13 cellular contexts compared by ENCODE assay signal in genomic region chr18:59547691-59548182, GRCh38.
DNase-seq lines count a peak whose midpoint lies in the region; ATAC-seq, FAIRE-seq and TF ChIP-seq lines count a peak whose summit lies in the region.
"Had no signal": no experiment of that assay in that cellular context is flagged by ENCODE, and none has a peak within 500 bp of the region (broad histone marks: within the 10 kb centered on the region; RNA-seq: fewer than 3 reads in every experiment).

No MANE protein-coding gene starts in this region.

- no peak for FAIRE-seq in H1 (lab: Jason Lieb, UNC)

- H3K36me3 ChIP-seq in Loucy (ENCODE audit: insufficient read depth, low read length): no peaks in the 10 kb centered on the region
- H3K36me3 ChIP-seq in H1 (ENCODE audit: control insufficient read depth in 2 of 4, insufficient read depth in 4 of 4, low read length in 3 of 4): no peaks in the 10 kb centered on the region
- H3K36me3 ChIP-seq: vagina had no signal

- H3F3A ChIP-seq in Loucy (ENCODE audit: low read depth): no peaks in the 10 kb centered on the region

- H3K9me3 ChIP-seq in Loucy (ENCODE audit: insufficient read depth, low read depth, low read length): no peaks in the 10 kb centered on the region
- no peaks in the 10 kb centered on the region; a peak in 1 of 4 replicates for H3K9me3 ChIP-seq in H1 (ENCODE audit: insufficient read depth in 2 of 2, low read depth in 1 of 2, low read length in 1 of 2)
- H3K9me3 ChIP-seq: vagina had no signal

- no peak for TF ChIP-seq EP300 in H1 (IDR thresholded peaks at IDR 0.05; ENCODE audit: borderline replicate concordance in 1 of 2, low read depth in 2 of 2, low read length in 2 of 2)

- no peak overlapping the region for H3K14ac ChIP-seq in H1 (ENCODE audit: insufficient read length)

- no peak overlapping the region for H3K4me3 ChIP-seq in Loucy (ENCODE audit: low read length, poor library complexity, severe bottlenecking)
- H3K4me3 ChIP-seq in H1 (ENCODE audit: extremely low read depth in 1 of 4, insufficient read depth in 2 of 4, low read depth in 3 of 4, low read length in 4 of 4): no peak overlapping the region
- H3K4me3 ChIP-seq: vagina had no signal

- peaks cover 5% of the 10 kb centered on the region for H3K27me3 Mint-ChIP-seq in mesothelial cell of epicardium (ENCODE audit: low read depth)
- peaks cover 5% of the 10 kb centered on the region for H3K27me3 Mint-ChIP-seq in activated CD4-positive, alpha-beta memory T cell treated with anti-CD3 and anti-CD28 coated beads for 36 hours

- H2AFZ ChIP-seq in Loucy (ENCODE audit: low read length) (peak overlapping the region; percentile 62), H1 (ENCODE audit: low read length) (no peak overlapping the region)

- no peak overlapping the region; the same call in 1 of the 2 replicates for H2BK12ac ChIP-seq in H1 (ENCODE audit: low read depth, low read length)

- peak overlapping the region; percentile 30 for H3K4me2 ChIP-seq in Loucy (ENCODE audit: low read depth, low read length, poor library complexity, severe bottlenecking)
- peak overlapping the region; percentile 7 to 25; a peak in 1 of 4 replicates for H3K4me2 ChIP-seq in H1 (ENCODE audit: insufficient read depth in 1 of 2, low read depth in 2 of 2, low read length in 2 of 2)

- H3K9me2 ChIP-seq in Loucy (replicated peaks; ENCODE audit: low read depth, low read length): no peaks in the 10 kb centered on the region

- DNase-seq in COLO829 (ENCODE audit: low spot score) (peak; percentile 4), H1 (ENCODE audit: low read depth in 1 of 2, low spot score in 2 of 2) (no peak), mesothelial cell of epicardium (ENCODE audit: low spot score in 2 of 2, unreplicated experiment in 2 of 2) (no peak), AML-193 (lab: John Stamatoyannopoulos, UW) (no peak)
- no peak for DNase-seq in activated CD4-positive, alpha-beta memory T cell treated with anti-CD3 and anti-CD28 coated beads for 36 hours
- DNase-seq in effector CD4-positive, alpha-beta T cell: no peak
- DNase-seq: activated naive CD4-positive, alpha-beta T cell treated with anti-CD3 and anti-CD28 coated beads for 36 hours; stimulated activated CD4-positive, alpha-beta T cell treated with anti-CD3 and anti-CD28 coated beads, Interleukin-4, amount 100 ng/mL, for 4 hours; T1000 had no signal

- no peak for ATAC-seq in GM19351 (IDR thresholded peaks at IDR 0.05; ENCODE audit: unreplicated experiment)
- ATAC-seq: foreskin keratinocyte had no signal

- WGBS in H1 (ENCODE audit: extremely low coverage in 1 of 2, insufficient coverage in 1 of 2, insufficient read length in 1 of 2, insufficient replicate concordance in 2 of 2, low coverage in 1 of 2, low lambda C conversion rate in 2 of 2, missing lambda C conversion rate in 1 of 2), 2 experiments: 61% methylated on average over 10 of the region's 10 CpGs; no CpG with 5 or more reads in 1 of the 2 experiments

- no peak for TF ChIP-seq POLR2A in H1 (IDR thresholded peaks at IDR 0.05; ENCODE audit: control extremely low read depth in 1 of 2, low read depth in 2 of 2, low read length in 2 of 2)

- intact Hi-C loops in activated CD4-positive, alpha-beta memory T cell treated with anti-CD3 and anti-CD28 coated beads for 36 hours (cut with micrococcal nuclease): no loop called here

- H3K36me3 Mint-ChIP-seq in mesothelial cell of epicardium: no peaks in the 10 kb centered on the region
- no peaks in the 10 kb centered on the region for H3K36me3 Mint-ChIP-seq in activated CD4-positive, alpha-beta memory T cell treated with anti-CD3 and anti-CD28 coated beads for 36 hours

- H3K9me3 Mint-ChIP-seq in mesothelial cell of epicardium: no peaks in the 10 kb centered on the region
- no peaks in the 10 kb centered on the region for H3K9me3 Mint-ChIP-seq in activated CD4-positive, alpha-beta memory T cell treated with anti-CD3 and anti-CD28 coated beads for 36 hours
- H3K9me3 Mint-ChIP-seq: activated naive CD4-positive, alpha-beta T cell treated with anti-CD3 and anti-CD28 coated beads for 36 hours had no signal

- POLR2A ChIA-PET in H1 (lab: Charles Lee; ENCODE audit: partially characterized antibody): no interaction called here
- POLR2A ChIA-PET in activated CD4-positive, alpha-beta memory T cell treated with anti-CD3 and anti-CD28 coated beads for 36 hours (lab: Charles Lee): no interaction called here

- no peak overlapping the region for H3K9ac ChIP-seq in Loucy (ENCODE audit: low read depth, low read length, poor library complexity, severe bottlenecking)
- H3K9ac ChIP-seq in H1 (replicated peaks in 1 of 4; ENCODE audit: extremely low read depth in 1 of 4, low read depth in 3 of 4, low read length in 3 of 4): no peak overlapping the region

- H3K23me2 ChIP-seq in H1 (ENCODE audit: low read depth, low read length): no peaks in the 10 kb centered on the region

- H3K18ac ChIP-seq in H1 (ENCODE audit: extremely low read depth, low read length): no peak overlapping the region

- H4K8ac ChIP-seq in H1 (ENCODE audit: extremely low read depth, insufficient read depth, low read length): no peak overlapping the region

- no peak overlapping the region for H3K4me3 Mint-ChIP-seq in mesothelial cell of epicardium
- H3K4me3 Mint-ChIP-seq in activated CD4-positive, alpha-beta memory T cell treated with anti-CD3 and anti-CD28 coated beads for 36 hours: no peak overlapping the region
- H3K4me3 Mint-ChIP-seq: activated naive CD4-positive, alpha-beta T cell treated with anti-CD3 and anti-CD28 coated beads for 36 hours had no signal

- H2BK120ac ChIP-seq in H1 (replicated peaks; ENCODE audit: low read depth, low read length): no peak overlapping the region

- no peak overlapping the region for H4K5ac ChIP-seq in H1 (ENCODE audit: insufficient read length, low read depth, low read length)

- H2BK20ac ChIP-seq in H1 (ENCODE audit: low read length): no peak overlapping the region

- H3K4me1 ChIP-seq in Loucy (ENCODE audit: insufficient read depth, low read length, poor library complexity, severe bottlenecking): peaks cover 11% of the 10 kb centered on the region
- peaks cover 0 to 12% (median 7%) of the 10 kb centered on the region in 4 experiments; a peak in 3 of 7 replicates for H3K4me1 ChIP-seq in H1 (replicated peaks in 1 of 4; ENCODE audit: control insufficient read depth in 3 of 4, insufficient read depth in 4 of 4, low read length in 3 of 4)

- TF ChIP-seq RAD21 in H1 (IDR thresholded peaks at IDR 0.05 in 1 of 2, conservative IDR thresholded peaks at IDR 0.05 in 1 of 2; ENCODE audit: low read depth in 2 of 2, low read length in 2 of 2): no peak

- no peak overlapping the region for H3K27ac ChIP-seq in H1 (ENCODE audit: low read depth, low read length)
- H3K27ac ChIP-seq: foreskin keratinocyte, vagina had no signal

- CTCF ChIA-PET in H1 (lab: Charles Lee; ENCODE audit: partially characterized antibody): interaction anchor here (0.8 kb wide), 1 partner anchor 9 kb away, joined by 3 read pairs; no protein-coding TSS in a partner anchor
- CTCF ChIA-PET in activated CD4-positive, alpha-beta memory T cell treated with anti-CD3 and anti-CD28 coated beads for 36 hours (lab: Charles Lee): no interaction called here

- H2BK15ac ChIP-seq in H1 (ENCODE audit: low read length): no peak overlapping the region

- TF ChIP-seq CTCF in Loucy (conservative IDR thresholded peaks at IDR 0.05; ENCODE audit: low read length) (no peak), H1 (IDR thresholded peaks at IDR 0.05; ENCODE audit: control extremely low read depth in 1 of 3, insufficient read depth in 1 of 3, low read depth in 1 of 3, low read length in 3 of 3) (no peak), mesothelial cell of epicardium (IDR thresholded peaks at IDR 0.05; ENCODE audit: unreplicated experiment) (no peak)

- H2BK5ac ChIP-seq in H1 (ENCODE audit: low read depth, low read length): no peak overlapping the region

- H3K27me3 ChIP-seq in Loucy (ENCODE audit: insufficient read depth, low read length, poor library complexity, severe bottlenecking): no peaks in the 10 kb centered on the region
- no peaks in the 10 kb centered on the region for H3K27me3 ChIP-seq in H1 (replicated peaks in 1 of 4; ENCODE audit: control insufficient read depth in 3 of 4, extremely low read depth in 1 of 4, insufficient read depth in 3 of 4, low read length in 3 of 4)
- H3K27me3 ChIP-seq: foreskin keratinocyte, vagina had no signal

- peak overlapping the region; percentile 52 for H3K27ac Mint-ChIP-seq in mesothelial cell of epicardium
- no peak overlapping the region for H3K27ac Mint-ChIP-seq in activated CD4-positive, alpha-beta memory T cell treated with anti-CD3 and anti-CD28 coated beads for 36 hours
- H3K27ac Mint-ChIP-seq: activated naive CD4-positive, alpha-beta T cell treated with anti-CD3 and anti-CD28 coated beads for 36 hours had no signal

- no peaks in the 10 kb centered on the region for H3K79me1 ChIP-seq in H1 (ENCODE audit: low read depth, low read length)

- no peaks in the 10 kb centered on the region for H4K20me1 ChIP-seq in Loucy (ENCODE audit: insufficient read depth, low read length, poor library complexity, severe bottlenecking)
- no peaks in the 10 kb centered on the region for H4K20me1 ChIP-seq in H1 (replicated peaks in 1 of 2; ENCODE audit: control insufficient read depth in 1 of 2, insufficient read depth in 2 of 2, low read length in 2 of 2)

- H4K91ac ChIP-seq in H1 (replicated peaks; ENCODE audit: insufficient read length, low read length): no peak overlapping the region

- H2AK5ac ChIP-seq in H1 (ENCODE audit: low read depth, low read length): no peak overlapping the region

- H3K4me1 Mint-ChIP-seq in mesothelial cell of epicardium: peaks cover 48% of the 10 kb centered on the region
- H3K4me1 Mint-ChIP-seq in activated CD4-positive, alpha-beta memory T cell treated with anti-CD3 and anti-CD28 coated beads for 36 hours (ENCODE audit: low read depth): no peaks in the 10 kb centered on the region

- H3K56ac ChIP-seq in H1 (replicated peaks; ENCODE audit: insufficient read length, low read depth, low read length): no peak overlapping the region

- no peaks in the 10 kb centered on the region for H3K79me2 ChIP-seq in Loucy (ENCODE audit: insufficient read depth, low read length)
- no peaks in the 10 kb centered on the region for H3K79me2 ChIP-seq in H1 (ENCODE audit: control insufficient read depth in 1 of 2, insufficient read depth in 2 of 2, low read length in 2 of 2)

- H3K4ac ChIP-seq in H1 (replicated peaks; ENCODE audit: insufficient read length, low read depth, low read length): no peak overlapping the region

- H3K23ac ChIP-seq in H1 (ENCODE audit: insufficient read length): no peak overlapping the region

TF ChIP-seq in H1, 55 proteins besides CTCF, POLR2A, EP300 and RAD21 (continues in another document):
- TF ChIP-seq BCL11A (IDR thresholded peaks at IDR 0.05; ENCODE audit: low read depth in 2 of 2, low read length in 2 of 2) (no peak), KDM4A (IDR thresholded peaks at IDR 0.05; ENCODE audit: low read depth, low read length, severe bottlenecking) (no peak), MAFK (IDR thresholded peaks at IDR 0.05; ENCODE audit: low read depth, low read length) (no peak), FOSL1 (IDR thresholded peaks at IDR 0.05; ENCODE audit: insufficient read depth, low read depth, low read length) (no peak), BRCA1 (IDR thresholded peaks at IDR 0.05; ENCODE audit: low read depth, low read length) (no peak), TAF1 (IDR thresholded peaks at IDR 0.05; ENCODE audit: low read depth, low read length) (no peak)
